Comparison of ENCODE assay signal across 1 cellular context in genomic region chr2:27428213-27428977, GRCh38.
TF ChIP-seq lines count a peak whose summit lies in the region.

Gene NRBP1, plus strand, starts transcription at chr2:27428631. Its CDS starts 4,643 bp downstream, at chr2:27433274.

TF ChIP-seq in HEK293, 187 proteins besides CTCF, POLR2A, EP300 and RAD21 (continued from another document and continues in another):
- TF ChIP-seq ZBTB49 (tag by site-specific recombination; IDR thresholded peaks at IDR 0.05; ENCODE audit: low read depth) (no peak), ZNF514 (tag by site-specific recombination; IDR thresholded peaks at IDR 0.05) (no peak), ZSCAN16 (tag by site-specific recombination; IDR thresholded peaks at IDR 0.05) (no peak), ZFP3 (tag by site-specific recombination; IDR thresholded peaks at IDR 0.05; ENCODE audit: low read depth) (no peak), TSHZ1 (tag by site-specific recombination; IDR thresholded peaks at IDR 0.05; ENCODE audit: borderline replicate concordance) (no peak), ZNF211 (tag by site-specific recombination; IDR thresholded peaks at IDR 0.05; ENCODE audit: low read depth) (no peak), ZNF837 (tag by site-specific recombination; IDR thresholded peaks at IDR 0.05) (no peak), ZNF830 (tag by site-specific recombination; IDR thresholded peaks at IDR 0.05; ENCODE audit: low read depth) (no peak), ZNF518A (tag by site-specific recombination; conservative IDR thresholded peaks at IDR 0.05; ENCODE audit: low read depth) (no peak), ZSCAN18 (tag by site-specific recombination; IDR thresholded peaks at IDR 0.05) (no peak), MEIS1 (CRISPR knock-in tag; IDR thresholded peaks at IDR 0.05; ENCODE audit: borderline replicate concordance) (no peak), RBAK (tag by site-specific recombination; IDR thresholded peaks at IDR 0.05) (no peak), BCL6B (tag by site-specific recombination; IDR thresholded peaks at IDR 0.05) (no peak), HOXD13 (CRISPR knock-in tag; IDR thresholded peaks at IDR 0.05; ENCODE audit: borderline replicate concordance) (no peak), GFI1B (tag by site-specific recombination; IDR thresholded peaks at IDR 0.05) (no peak), ZSCAN5A (tag by site-specific recombination; IDR thresholded peaks at IDR 0.05) (0 out of 2 replicates have a peak, but pooled peaks have one; percentile 44), ZNF140 (tag by site-specific recombination; IDR thresholded peaks at IDR 0.05) (no peak), ZNF202 (tag by site-specific recombination; IDR thresholded peaks at IDR 0.05; ENCODE audit: borderline replicate concordance) (no peak), ZNF366 (tag by site-specific recombination; conservative IDR thresholded peaks at IDR 0.05) (no peak), ZNF354C (tag by site-specific recombination; IDR thresholded peaks at IDR 0.05; ENCODE audit: borderline replicate concordance, low read depth) (no peak), ZSCAN4 (tag by site-specific recombination; IDR thresholded peaks at IDR 0.05) (no peak), ZNF639 (tag by site-specific recombination; IDR thresholded peaks at IDR 0.05) (no peak), ZNF610 (tag by site-specific recombination; IDR thresholded peaks at IDR 0.05; ENCODE audit: borderline replicate concordance) (peak; percentile 35; the same call in 1 of the 2 replicates), ZNF404 (tag by site-specific recombination; IDR thresholded peaks at IDR 0.05) (no peak), ZSCAN30 (tag by site-specific recombination; IDR thresholded peaks at IDR 0.05) (peak; percentile 19; the same call in 1 of the 2 replicates), ZXDB (tag by site-specific recombination; IDR thresholded peaks at IDR 0.05) (peak; percentile 26; the same call in 1 of the 2 replicates), KLF1 (tag by site-specific recombination; IDR thresholded peaks at IDR 0.05) (peak; percentile 81), ZNF658 (tag by site-specific recombination; IDR thresholded peaks at IDR 0.05) (no peak), ZNF558 (tag by site-specific recombination; IDR thresholded peaks at IDR 0.05) (no peak), ZNF433 (tag by site-specific recombination; IDR thresholded peaks at IDR 0.05; ENCODE audit: low read depth) (no peak), ZNF555 (tag by site-specific recombination; conservative IDR thresholded peaks at IDR 0.05) (no peak), ZNF654 (tag by site-specific recombination; IDR thresholded peaks at IDR 0.05; ENCODE audit: low read depth) (no peak), ZNF114 (tag by site-specific recombination; IDR thresholded peaks at IDR 0.05) (no peak), ZNF248 (tag by site-specific recombination; IDR thresholded peaks at IDR 0.05) (no peak), ZNF501 (tag by site-specific recombination; IDR thresholded peaks at IDR 0.05) (peak; percentile 64; the same call in 1 of the 2 replicates), ZBTB17 (tag by site-specific recombination; IDR thresholded peaks at IDR 0.05) (peak; percentile 86), ZFP37 (tag by site-specific recombination; IDR thresholded peaks at IDR 0.05) (0 out of 2 replicates have a peak, but pooled peaks have one; percentile 61), ZNF792 (tag by site-specific recombination; IDR thresholded peaks at IDR 0.05) (no peak), SETDB1 (IDR thresholded peaks at IDR 0.05; ENCODE audit: insufficient read length, low read length) (no peak), SP3 (tag by site-specific recombination; IDR thresholded peaks at IDR 0.05) (peak; percentile 89), ZNF184 (tag by site-specific recombination; IDR thresholded peaks at IDR 0.05) (no peak), ATF2 (tag by site-specific recombination; IDR thresholded peaks at IDR 0.05; ENCODE audit: low read depth) (no peak), WT1 (tag by site-specific recombination; IDR thresholded peaks at IDR 0.05) (no peak), ZBTB48 (tag by site-specific recombination; IDR thresholded peaks at IDR 0.05) (no peak), ZFHX2 (tag by site-specific recombination; conservative IDR thresholded peaks at IDR 0.05) (no peak; the same call in 1 of the 2 replicates), ZNF2 (tag by site-specific recombination; IDR thresholded peaks at IDR 0.05) (no peak), KLF10 (tag by site-specific recombination; IDR thresholded peaks at IDR 0.05) (peak; percentile 63)
